ENCODE assay signal across 8 cellular contexts in the genomic region with DNA sequence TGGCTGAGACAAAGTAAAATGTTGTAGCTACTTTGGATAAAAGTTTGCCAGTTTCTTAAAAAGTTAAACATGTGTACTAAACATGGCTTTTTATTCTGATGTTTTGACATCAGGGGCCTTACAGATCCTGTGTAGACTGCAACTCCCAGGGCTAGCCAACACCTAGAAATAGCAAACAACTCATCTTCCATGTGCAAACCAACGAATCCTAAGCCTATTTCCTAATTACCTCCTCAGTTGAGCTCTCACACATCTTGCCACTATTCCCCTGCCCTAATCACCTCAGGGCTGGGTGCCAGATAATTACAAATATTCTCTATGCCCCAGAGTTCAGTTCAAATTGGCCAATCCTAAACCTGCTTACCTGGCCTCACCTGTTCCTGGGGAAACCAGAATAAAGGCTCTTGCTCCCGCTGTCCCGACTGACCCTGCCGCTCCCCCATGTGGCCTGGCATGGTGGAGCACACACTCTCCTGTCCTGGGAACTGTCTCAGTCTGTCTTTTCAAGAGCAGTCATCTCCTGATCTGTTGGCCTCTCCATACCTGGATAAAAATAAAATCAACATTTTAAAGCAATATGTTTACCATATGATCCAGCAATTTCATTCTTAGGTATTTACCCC. TPM values are rescaled to one million over a fixed set of nuclear protein-coding genes. Genes with fewer than 3 reads are reported as not detected.
DNase-seq lines count a peak whose midpoint lies in the region; ATAC-seq, FAIRE-seq and TF ChIP-seq lines count a peak whose summit lies in the region.

No MANE protein-coding gene starts in this region.

- H3K9me3 ChIP-seq in Loucy (ENCODE audit: insufficient read depth, low read depth, low read length), result no peaks in the 10 kb centered on the region

- H3K9me3 Mint-ChIP-seq in activated naive CD4-positive, alpha-beta T cell treated with anti-CD3 and anti-CD28 coated beads, Interleukin-2, amount 50 U/mL, for 72 hours, result no peaks in the 10 kb centered on the region

- no peaks in the 10 kb centered on the region for H3K79me2 ChIP-seq in Loucy (ENCODE audit: insufficient read depth, low read length)

- H3K4me1 ChIP-seq in Loucy (ENCODE audit: insufficient read depth, low read length, poor library complexity, severe bottlenecking), result no peaks in the 10 kb centered on the region

- H3K9ac ChIP-seq in Loucy (ENCODE audit: low read depth, low read length, poor library complexity, severe bottlenecking), result no peak overlapping the region

- H3K27ac Mint-ChIP-seq in activated naive CD4-positive, alpha-beta T cell treated with anti-CD3 and anti-CD28 coated beads, Interleukin-2, amount 50 U/mL, for 72 hours, result no peak overlapping the region

- no peaks in the 10 kb centered on the region for H3F3A ChIP-seq in Loucy (ENCODE audit: low read depth)

- TF ChIP-seq CTCF in Loucy (conservative IDR thresholded peaks at IDR 0.05; ENCODE audit: low read length), result peak; percentile 90

- no peaks in the 10 kb centered on the region for H3K36me3 ChIP-seq in Loucy (ENCODE audit: insufficient read depth, low read length)

- H3K4me2 ChIP-seq in Loucy (ENCODE audit: low read depth, low read length, poor library complexity, severe bottlenecking), result no peak overlapping the region

- H4K20me1 ChIP-seq in Loucy (ENCODE audit: insufficient read depth, low read length, poor library complexity, severe bottlenecking), result no peaks in the 10 kb centered on the region

- H3K27me3 ChIP-seq in Loucy (ENCODE audit: insufficient read depth, low read length, poor library complexity, severe bottlenecking), result no peaks in the 10 kb centered on the region

- 0 out of 2 replicates have a peak overlapping the region, but pooled peaks have one; percentile 26 for H2AFZ ChIP-seq in Loucy (ENCODE audit: low read length)

- peak; percentile 56 to 58 for ATAC-seq in activated naive CD4-positive, alpha-beta T cell treated with anti-CD3 and anti-CD28 coated beads, Interleukin-2, amount 50 U/mL, for 72 hours
- no peak for ATAC-seq in GM18868 (IDR thresholded peaks at IDR 0.05; ENCODE audit: unreplicated experiment)

- H3K36me3 Mint-ChIP-seq in activated naive CD4-positive, alpha-beta T cell treated with anti-CD3 and anti-CD28 coated beads, Interleukin-2, amount 50 U/mL, for 72 hours, result no peaks in the 10 kb centered on the region

- DNase-seq in NCI-H2029 (lab: John Stamatoyannopoulos, UW), result peak; percentile 42
- no peak for DNase-seq in NCI-H2029 treated with DMSO at 0.1 percent for 48 hours (lab: John Stamatoyannopoulos, UW)
- DNase-seq in activated naive CD4-positive, alpha-beta T cell treated with anti-CD3 and anti-CD28 coated beads, Interleukin-2, amount 50 U/mL, for 72 hours (ENCODE audit: low spot score in 2 of 2), result peak in 1 of 2 donors; percentile 23
- peak; percentile 63 for DNase-seq in ureter (ENCODE audit: low spot score)
- DNase-seq in NCI-H1048 (lab: John Stamatoyannopoulos, UW), result no peak

- H3K9me2 ChIP-seq in Loucy (replicated peaks; ENCODE audit: low read depth, low read length), result no peaks in the 10 kb centered on the region

- peak; percentile 99 for FAIRE-seq in islet of Langerhans (lab: Jason Lieb, UNC)

- H3K4me3 ChIP-seq in Loucy (ENCODE audit: low read length, poor library complexity, severe bottlenecking), result no peak overlapping the region

RNA-seq across cellular contexts. Expression of gene FAM169A, which starts 37.1 kb away (rescaled TPM):
- total RNA-seq in activated naive CD4-positive, alpha-beta T cell treated with anti-CD3 and anti-CD28 coated beads, Interleukin-2, amount 50 U/mL, for 72 hours, result 1 to 10 TPM; 6.1 to 7.8 TPM
- total RNA-seq in ureter, result 15.2 TPM

Comparison
In these comparisons a context has a peak if more than half of its experiments do, and no peak if none do; other contexts are left out.
1. DNase-seq: peak in NCI-H2029 (single experiment) and ureter (single experiment); none in NCI-H2029 treated with DMSO at 0.1 percent for 48 hours (single experiment) and NCI-H1048 (single experiment).